Comparison of ENCODE assay signal across 15 cellular contexts in the genomic region with DNA sequence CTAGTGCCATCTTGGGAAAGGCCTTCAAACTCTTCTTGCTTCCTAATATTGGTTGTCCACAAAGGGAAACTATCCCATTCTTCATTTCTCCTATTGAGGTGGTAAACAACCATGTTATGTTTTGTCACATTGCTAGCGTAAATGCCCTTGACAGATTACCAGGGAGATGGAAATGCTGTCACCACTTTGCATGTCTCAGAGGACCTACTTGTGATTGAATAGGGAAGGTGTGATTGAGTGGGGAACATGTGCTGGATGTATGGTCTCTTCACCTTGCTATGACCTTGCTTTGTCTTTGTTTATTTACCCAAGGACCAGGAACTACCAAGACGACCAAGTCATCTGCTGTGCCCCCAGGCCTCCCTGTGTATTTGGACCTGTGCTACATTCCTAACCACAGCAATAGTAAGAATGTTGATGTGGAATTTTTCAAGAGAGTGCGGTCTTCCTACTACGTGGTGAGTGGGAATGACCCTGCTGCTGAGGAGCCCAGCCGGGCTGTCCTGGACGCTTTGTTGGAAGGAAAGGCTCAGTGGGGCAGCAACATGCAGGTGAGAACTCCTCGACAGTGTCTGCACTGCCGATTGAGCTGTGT.
"Had no signal": no experiment of that assay in that cellular context is flagged by ENCODE, and none has a peak within 500 bp of the region (broad histone marks: within the 10 kb centered on the region; RNA-seq: fewer than 3 reads in every experiment).

No MANE protein-coding gene starts in this region.

- H3K4me1 Mint-ChIP-seq: stimulated activated effector memory CD8-positive, alpha-beta T cell treated with anti-CD3 and anti-CD28 coated beads, Interleukin-12 subunit alpha, Interleukin-12 subunit beta, amount 100 ng/mL, for 72 hours had no signal

- DNase-seq: activated CD4-positive, alpha-beta T cell treated with anti-CD3 and anti-CD28 coated beads, Interleukin-2, amount 50 U/mL, for 1 hour; activated naive CD4-positive, alpha-beta T cell treated with anti-CD3 and anti-CD28 coated beads, Interleukin-2, amount 50 U/mL, for 16 hours; activated T-cell treated with anti-CD3 and anti-CD28 coated beads, Interleukin-2, amount 50 U/mL, for 1 hour; adrenal gland; colonic mucosa; effector CD8-positive, alpha-beta T cell; gastrocnemius medialis; left ventricle myocardium superior; right cardiac atrium; T-helper 2 cell; tibial artery had no signal

- H3K27ac ChIP-seq: adrenal gland, colonic mucosa, epithelial cell of prostate, gastrocnemius medialis, neural progenitor cell, vagina had no signal

- H3K36me3 Mint-ChIP-seq: stimulated activated effector memory CD8-positive, alpha-beta T cell treated with anti-CD3 and anti-CD28 coated beads, Interleukin-12 subunit alpha, Interleukin-12 subunit beta, amount 100 ng/mL, for 72 hours had no signal

- H3K9me3 Mint-ChIP-seq: stimulated activated effector memory CD8-positive, alpha-beta T cell treated with anti-CD3 and anti-CD28 coated beads, Interleukin-12 subunit alpha, Interleukin-12 subunit beta, amount 100 ng/mL, for 72 hours had no signal

- H3K4me1 ChIP-seq: adrenal gland, colonic mucosa, gastrocnemius medialis, vagina had no signal

- H3K36me3 ChIP-seq: colonic mucosa, gastrocnemius medialis had no signal

- H3K27ac Mint-ChIP-seq: neural progenitor cell; stimulated activated effector memory CD8-positive, alpha-beta T cell treated with anti-CD3 and anti-CD28 coated beads, Interleukin-12 subunit alpha, Interleukin-12 subunit beta, amount 100 ng/mL, for 72 hours had no signal

- H3K4me3 Mint-ChIP-seq: neural progenitor cell; stimulated activated effector memory CD8-positive, alpha-beta T cell treated with anti-CD3 and anti-CD28 coated beads, Interleukin-12 subunit alpha, Interleukin-12 subunit beta, amount 100 ng/mL, for 72 hours had no signal

- H3K4me3 ChIP-seq: adrenal gland, colonic mucosa, gastrocnemius medialis, neural progenitor cell, tibial artery, vagina had no signal

- H3K27me3 ChIP-seq: adrenal gland, colonic mucosa, gastrocnemius medialis, neural progenitor cell, tibial artery, vagina had no signal

- H3K4me2 ChIP-seq: neural progenitor cell had no signal

- ATAC-seq: gastrocnemius medialis; left ventricle myocardium superior; right cardiac atrium; stimulated activated effector memory CD8-positive, alpha-beta T cell treated with anti-CD3 and anti-CD28 coated beads, Interleukin-12 subunit alpha, Interleukin-12 subunit beta, amount 100 ng/mL, for 72 hours had no signal

- H3K9ac ChIP-seq: neural progenitor cell had no signal
